In the genomic region with DNA sequence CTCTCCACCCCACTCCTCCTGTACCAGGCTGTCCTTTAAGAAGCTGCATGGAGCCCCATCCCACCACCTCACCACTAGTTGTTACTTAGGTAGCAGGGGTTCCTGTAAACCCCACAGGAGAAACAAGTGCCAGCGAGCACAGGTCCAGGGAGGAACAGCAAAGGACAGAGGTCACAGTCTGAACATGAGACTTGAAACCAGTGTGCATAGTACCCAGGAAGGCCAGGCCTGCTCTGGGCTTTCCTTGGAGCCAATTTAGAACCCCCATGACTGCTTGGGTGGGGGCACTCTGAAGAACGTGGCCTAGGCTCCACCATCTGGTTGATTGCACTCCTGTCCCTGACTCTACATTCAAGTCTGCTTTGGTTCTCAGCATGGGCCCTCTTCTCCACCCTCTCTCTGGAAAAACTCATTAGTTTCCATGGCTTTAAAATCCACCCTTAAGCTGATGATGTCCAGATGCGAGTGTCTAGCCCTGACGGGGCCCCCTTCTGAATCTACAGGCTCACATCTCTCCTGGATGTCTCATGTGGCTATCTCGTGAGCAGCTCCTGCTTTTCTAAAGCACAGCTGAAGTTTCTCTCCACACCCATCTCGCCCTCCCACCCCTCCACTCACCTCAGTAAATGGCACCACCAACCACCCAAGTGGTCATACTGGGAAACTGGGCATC, we compare ENCODE assay signal across 26 cellular contexts. TPM values are rescaled to one million over a fixed set of nuclear protein-coding genes. Genes with fewer than 3 reads are reported as not detected.
"Had no signal": no experiment of that assay in that cellular context is flagged by ENCODE, and none has a peak within 500 bp of the region (broad histone marks: within the 10 kb centered on the region; RNA-seq: fewer than 3 reads in every experiment).

No MANE protein-coding gene starts in this region.

- DNase-seq: dorsolateral prefrontal cortex; effector CD4-positive, alpha-beta T cell; foreskin keratinocyte; glutamatergic neuron; heart right ventricle; kidney; natural killer cell; pancreas; stimulated activated CD4-positive, alpha-beta T cell treated with anti-CD3 and anti-CD28 coated beads, Interleukin-4, amount 100 ng/mL, for 4 hours; stimulated activated naive B cell treated with anti-CD40 and anti-IgM and Interleukin-4, amounts not matched to agents 10 μg/mL and 1 μg/mL and 100 μg/mL, for 72 hours had no signal

- H3K36me3 Mint-ChIP-seq: memory B cell; natural killer cell; stimulated activated naive B cell treated with anti-CD40 and anti-IgM and Interleukin-4, amounts not matched to agents 10 μg/mL and 1 μg/mL and 100 μg/mL, for 72 hours had no signal

- H3K4me3 ChIP-seq: dorsolateral prefrontal cortex, heart right ventricle, lung, pancreas, thoracic aorta, tibial nerve, vagina had no signal

- H3K27ac Mint-ChIP-seq: memory B cell; natural killer cell; progenitor cell of endocrine pancreas; stimulated activated naive B cell treated with anti-CD40 and anti-IgM and Interleukin-4, amounts not matched to agents 10 μg/mL and 1 μg/mL and 100 μg/mL, for 72 hours; stimulated activated naive CD8-positive, alpha-beta T cell treated with anti-CD3 and anti-CD28 coated beads, Interleukin-15, Interleukin-2, amounts not matched to agents 100 ng/mL and 50 ng/mL, for 24 hours had no signal

- H3K27ac ChIP-seq: dorsolateral prefrontal cortex, foreskin keratinocyte, heart right ventricle, neutrophil, pancreas, thoracic aorta, tibial nerve, vagina had no signal

- H3K9me3 ChIP-seq: heart right ventricle, neutrophil, pancreas, thoracic aorta, tibial nerve, vagina had no signal

- H3K36me3 ChIP-seq: heart right ventricle, neutrophil, pancreas, thoracic aorta, tibial nerve, vagina had no signal

- H3K27me3 ChIP-seq: pancreas, vagina had no signal

- H3K4me1 ChIP-seq: foreskin keratinocyte, pancreas had no signal

- H3K4me3 Mint-ChIP-seq: memory B cell; natural killer cell; stimulated activated naive B cell treated with anti-CD40 and anti-IgM and Interleukin-4, amounts not matched to agents 10 μg/mL and 1 μg/mL and 100 μg/mL, for 72 hours; stimulated activated naive CD8-positive, alpha-beta T cell treated with anti-CD3 and anti-CD28 coated beads, Interleukin-15, Interleukin-2, amounts not matched to agents 100 ng/mL and 50 ng/mL, for 24 hours had no signal

- FAIRE-seq: colon, kidney, pancreas had no signal

- H3K9me3 Mint-ChIP-seq: stimulated activated naive CD8-positive, alpha-beta T cell treated with anti-CD3 and anti-CD28 coated beads, Interleukin-15, Interleukin-2, amounts not matched to agents 100 ng/mL and 50 ng/mL, for 24 hours had no signal

RNA-seq across cellular contexts. Expression of gene KRT3, which starts 8.5 kb away (rescaled TPM):
- total RNA-seq: cerebellum, foreskin keratinocyte, heart right ventricle, kidney, left lobe of liver, liver, lung, mononuclear cell, natural killer cell, omental fat pad, pancreas, progenitor cell of endocrine pancreas, sciatic nerve, thoracic aorta, tibial nerve, ureter, vagina had no signal

RNA-seq across cellular contexts. Expression of gene KRT76, which starts 10.3 kb away (rescaled TPM):
- total RNA-seq: cerebellum, dorsolateral prefrontal cortex, foreskin keratinocyte, heart right ventricle, kidney, left lobe of liver, liver, lung, mononuclear cell, natural killer cell, omental fat pad, pancreas, progenitor cell of endocrine pancreas, sciatic nerve, thoracic aorta, tibial nerve, ureter, vagina had no signal

RNA-seq across cellular contexts. Expression of gene KRT4, which starts 26.5 kb away (rescaled TPM):
- total RNA-seq: cerebellum, dorsolateral prefrontal cortex, heart right ventricle, kidney, left lobe of liver, mononuclear cell, natural killer cell, omental fat pad, sciatic nerve, thoracic aorta, tibial nerve had no signal

RNA-seq across cellular contexts. Expression of gene KRT79, which starts 46.7 kb away (rescaled TPM):
- total RNA-seq: cerebellum, dorsolateral prefrontal cortex, foreskin keratinocyte, heart right ventricle, kidney, left lobe of liver, liver, mononuclear cell, progenitor cell of endocrine pancreas, sciatic nerve, thoracic aorta, ureter had no signal
